17 cellular contexts compared by ENCODE assay signal in genomic region chr15:74193905-74194304, GRCh38. TPM values are rescaled to one million over a fixed set of nuclear protein-coding genes. Genes with fewer than 3 reads are reported as not detected.
"Had no signal": no experiment of that assay in that cellular context is flagged by ENCODE, and none has a peak within 500 bp of the region (broad histone marks: within the 10 kb centered on the region; RNA-seq: fewer than 3 reads in every experiment).

No MANE protein-coding gene starts in this region.

- H3K9me3 ChIP-seq: esophagus muscularis mucosa, left ventricle myocardium inferior, thoracic aorta had no signal

- H3K9me3 Mint-ChIP-seq: activated naive CD8-positive, alpha-beta T cell treated with anti-CD3 and anti-CD28 coated beads, Interleukin-2, amount 50 U/mL, for 24 hours; activated T-helper 17 cell treated with anti-CD3 and anti-CD28 coated beads, Interleukin-2, amount 50 U/mL, for 72 hours; memory B cell; natural killer cell; T-cell had no signal

- H3K27ac ChIP-seq: esophagus muscularis mucosa, left ventricle myocardium inferior, thoracic aorta had no signal

- H3K27me3 Mint-ChIP-seq: activated naive CD8-positive, alpha-beta T cell treated with anti-CD3 and anti-CD28 coated beads, Interleukin-2, amount 50 U/mL, for 24 hours; activated T-helper 17 cell treated with anti-CD3 and anti-CD28 coated beads, Interleukin-2, amount 50 U/mL, for 72 hours had no signal

- H3K36me3 ChIP-seq: esophagus muscularis mucosa, left ventricle myocardium inferior, thoracic aorta had no signal

- H3K4me3 Mint-ChIP-seq: activated naive CD8-positive, alpha-beta T cell treated with anti-CD3 and anti-CD28 coated beads, Interleukin-2, amount 50 U/mL, for 24 hours; activated T-helper 17 cell treated with anti-CD3 and anti-CD28 coated beads, Interleukin-2, amount 50 U/mL, for 72 hours; memory B cell; natural killer cell; T-cell had no signal

- H3K36me3 Mint-ChIP-seq: memory B cell, natural killer cell, T-cell had no signal

- DNase-seq: activated CD4-positive, alpha-beta T cell treated with anti-CD3 and anti-CD28 coated beads for 1 hour; activated CD4-positive, alpha-beta T cell treated with anti-CD3 and anti-CD28 coated beads, Interleukin-2, amount 50 U/mL, for 48 hours; activated naive CD4-positive, alpha-beta T cell treated with Interleukin-2 at 50 U/mL for 16 hours; activated naive CD8-positive, alpha-beta T cell treated with anti-CD3 and anti-CD28 coated beads, Interleukin-2, amount 50 U/mL, for 24 hours; hypothalamus; left ventricle myocardium inferior; natural killer cell; stimulated activated CD4-positive, alpha-beta T cell treated with anti-CD3 and anti-CD28 coated beads, Interleukin-1b, Interleukin-23, amount 100 ng/mL, for 48 hours; T-cell had no signal

- ATAC-seq: activated naive CD8-positive, alpha-beta T cell treated with anti-CD3 and anti-CD28 coated beads, Interleukin-2, amount 50 U/mL, for 24 hours; activated T-helper 17 cell treated with anti-CD3 and anti-CD28 coated beads, Interleukin-2, amount 50 U/mL, for 72 hours; natural killer cell; right cardiac atrium; T-cell had no signal

- H3K27ac Mint-ChIP-seq: activated naive CD8-positive, alpha-beta T cell treated with anti-CD3 and anti-CD28 coated beads, Interleukin-2, amount 50 U/mL, for 24 hours; activated T-helper 17 cell treated with anti-CD3 and anti-CD28 coated beads, Interleukin-2, amount 50 U/mL, for 72 hours; memory B cell; natural killer cell; T-cell had no signal

- H3K27me3 ChIP-seq: esophagus muscularis mucosa had no signal

- H3K4me3 ChIP-seq: esophagus muscularis mucosa, left ventricle myocardium inferior, thoracic aorta had no signal

- H3K4me1 Mint-ChIP-seq: activated naive CD8-positive, alpha-beta T cell treated with anti-CD3 and anti-CD28 coated beads, Interleukin-2, amount 50 U/mL, for 24 hours; activated T-helper 17 cell treated with anti-CD3 and anti-CD28 coated beads, Interleukin-2, amount 50 U/mL, for 72 hours; memory B cell; natural killer cell; T-cell had no signal

RNA-seq across cellular contexts. Expression of gene STRA6, which starts 8.7 kb away (rescaled TPM):
- total RNA-seq: activated T-helper 17 cell treated with anti-CD3 and anti-CD28 coated beads, Interleukin-2, amount 50 U/mL, for 72 hours; left ventricle myocardium inferior; natural killer cell; T-cell had no signal

RNA-seq across cellular contexts. Expression of gene ISLR, which starts 20.4 kb away (rescaled TPM):
- total RNA-seq: activated T-helper 17 cell treated with anti-CD3 and anti-CD28 coated beads, Interleukin-2, amount 50 U/mL, for 72 hours; natural killer cell had no signal

RNA-seq across cellular contexts. Expression of gene CCDC33, which starts 42.2 kb away (rescaled TPM):
- total RNA-seq: activated T-helper 17 cell treated with anti-CD3 and anti-CD28 coated beads, Interleukin-2, amount 50 U/mL, for 72 hours; cardiac septum; esophagus muscularis mucosa; glomerular endothelial cell; natural killer cell; posterior vena cava; right cardiac atrium; T-cell; thoracic aorta had no signal
